Comparison of ENCODE assay signal across 18 cellular contexts in the genomic region with DNA sequence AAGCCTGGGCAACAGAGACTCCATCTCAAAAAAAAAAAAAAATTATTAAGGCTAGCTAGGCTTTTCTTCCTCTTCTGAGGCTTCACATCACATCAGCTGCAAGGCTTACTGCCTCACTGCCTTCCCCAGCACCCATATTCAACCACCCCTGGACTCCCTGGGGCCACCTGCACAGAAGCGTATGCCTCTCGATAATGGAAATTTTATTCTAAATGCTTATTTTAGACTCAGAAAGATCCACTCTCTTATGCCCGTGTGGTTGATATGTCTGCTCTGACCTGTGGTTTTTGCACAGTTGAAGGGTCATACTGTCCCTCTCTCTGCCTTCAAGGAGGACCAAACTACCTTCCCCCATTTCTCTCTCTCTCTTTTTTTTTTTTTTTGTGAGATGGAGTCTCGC. TPM values are rescaled to one million over a fixed set of nuclear protein-coding genes. Genes with fewer than 3 reads are reported as not detected.
DNase-seq lines count a peak whose midpoint lies in the region; ATAC-seq and TF ChIP-seq lines count a peak whose summit lies in the region.
"Had no signal": no experiment of that assay in that cellular context is flagged by ENCODE, and none has a peak within 500 bp of the region (broad histone marks: within the 10 kb centered on the region; RNA-seq: fewer than 3 reads in every experiment).

No MANE protein-coding gene starts in this region.

- TF ChIP-seq CTCF in DOHH2 (IDR thresholded peaks at IDR 0.05; ENCODE audit: low read depth, low read length, poor library complexity, severe bottlenecking) = no peak

- H3K27me3 ChIP-seq in DOHH2 (ENCODE audit: control insufficient read depth, low read length) = no peaks in the 10 kb centered on the region

- peaks cover 35% of the 10 kb centered on the region for H3K36me3 ChIP-seq in DOHH2 (ENCODE audit: control insufficient read depth, low read length)

- peaks cover 38% of the 10 kb centered on the region for H3K79me2 ChIP-seq in DOHH2 (ENCODE audit: control insufficient read depth, low read length)

- peaks cover 54% of the 10 kb centered on the region for H3K4me1 ChIP-seq in DOHH2 (ENCODE audit: control insufficient read depth, low read length)

- H3K9me3 ChIP-seq in DOHH2 (ENCODE audit: control insufficient read depth, insufficient read depth, low read length) = no peaks in the 10 kb centered on the region

- ATAC-seq in GM21423 (IDR thresholded peaks at IDR 0.05; ENCODE audit: unreplicated experiment) (peak; percentile 34), HG03432 (IDR thresholded peaks at IDR 0.05; ENCODE audit: unreplicated experiment) (peak; percentile 29), esophagus mucosa (peak; percentile 52)
- ATAC-seq: GM23338 had no signal

- DNase-seq in LoVo (ENCODE audit: low spot score) (no peak), NCI-H1417 treated with DMSO at 0.1 percent for 48 hours (lab: John Stamatoyannopoulos, UW) (no peak), CD1c-positive myeloid dendritic cell (ENCODE audit: extremely low spot score) (no peak), DMS 273 treated with DMSO at 0.1 percent for 48 hours (lab: John Stamatoyannopoulos, UW) (no peak)
- DNase-seq: activated CD4-positive, alpha-beta T cell treated with anti-CD3 and anti-CD28 coated beads, Interleukin-2, amount 50 U/mL, for 4 hours; activated T-cell treated with anti-CD3 and anti-CD28 coated beads, Interleukin-2, amount 50 U/mL, for 48 hours; NCI-H187 treated with DMSO at 0.1 percent for 48 hours; NCI-H69; nucleus accumbens; SIG-M5; small intestine had no signal

- peak overlapping the region; percentile 90 for H3K27ac ChIP-seq in DOHH2 (ENCODE audit: low read depth, low read length)

- H3K4me3 ChIP-seq in DOHH2 (ENCODE audit: low read length) = peak overlapping the region; percentile 96
- H3K4me3 ChIP-seq: GM23338 had no signal

- H4K20me1 ChIP-seq in DOHH2 (ENCODE audit: control insufficient read depth, insufficient read depth, low read depth, low read length) = 0 out of 2 replicates have a peak, but pooled peaks cover 5% of the 10 kb centered on the region

- H3K9me2 ChIP-seq in DOHH2 (replicated peaks; ENCODE audit: control insufficient read depth, low read length) = no peaks in the 10 kb centered on the region

- peaks cover 39% of the 10 kb centered on the region for H3F3A ChIP-seq in DOHH2 (ENCODE audit: control insufficient read depth, insufficient read depth)

- peak overlapping the region; percentile 66 for H3K4me2 ChIP-seq in DOHH2 (ENCODE audit: low read length)
- H3K4me2 ChIP-seq: GM23338 had no signal

RNA-seq across cellular contexts. Expression of gene FCRLA, which starts 1.5 kb away (rescaled TPM):
- 0.56 TPM for total RNA-seq in esophagus mucosa
- total RNA-seq: frontal cortex, GM23338, mesenteric fat pad had no signal

RNA-seq across cellular contexts. Expression of gene FCRLB, which starts 15.8 kb away (rescaled TPM):
- 0.72 TPM for total RNA-seq in esophagus mucosa

RNA-seq across cellular contexts. Expression of gene FCGR2B, which starts 42.6 kb away (rescaled TPM):
- total RNA-seq in esophagus mucosa = 0.80 TPM
- total RNA-seq: GM23338 had no signal

RNA-seq across cellular contexts. Expression of gene DUSP12, which starts 44.0 kb away (rescaled TPM):
- 13.0 TPM for total RNA-seq in esophagus mucosa
